Comparison of ENCODE assay signal across 8 cellular contexts in the genomic region with DNA sequence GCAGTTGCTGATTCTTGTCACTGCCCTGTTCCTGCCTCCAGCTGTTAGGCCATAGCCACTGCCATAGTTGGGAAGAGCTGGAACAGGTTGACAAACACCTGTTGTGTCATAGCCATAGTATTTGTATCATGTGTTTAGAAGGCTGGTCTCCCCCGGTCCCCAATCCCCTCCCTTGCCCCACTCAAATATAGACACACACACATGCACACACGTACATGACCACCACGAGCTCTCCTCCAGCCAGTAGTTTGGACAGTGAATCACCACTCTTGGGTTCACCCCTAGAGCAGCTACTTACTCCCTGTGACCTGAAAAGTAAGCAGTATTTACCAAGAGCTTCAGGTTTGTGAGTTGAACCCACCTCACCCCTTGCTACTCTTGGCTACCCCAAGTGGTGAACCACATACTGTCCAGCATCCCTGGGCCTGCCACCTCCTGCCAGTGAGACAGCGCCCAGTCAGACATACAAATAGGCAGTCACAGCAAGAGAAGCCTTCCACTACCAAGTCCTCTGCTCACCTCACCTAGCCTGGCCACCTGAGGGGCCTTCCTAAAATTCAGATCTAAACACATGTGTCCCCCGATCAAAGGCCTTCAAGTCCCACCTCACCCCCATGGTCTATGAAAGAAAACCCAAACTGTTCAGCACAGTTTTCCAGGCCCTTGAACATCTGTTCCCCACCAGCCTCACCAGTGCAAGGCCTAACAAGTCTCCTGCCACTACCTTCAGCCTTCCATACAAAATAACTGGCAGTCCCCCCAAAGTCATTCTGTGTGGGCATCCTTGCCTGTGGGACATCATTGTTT. TPM values are rescaled to one million over a fixed set of nuclear protein-coding genes. Genes with fewer than 3 reads are reported as not detected.
A peak's percentile ranks its signal among the peaks of the same experiment; 100 is the strongest.
DNase-seq lines count a peak whose midpoint lies in the region; TF ChIP-seq lines count a peak whose summit lies in the region.

No MANE protein-coding gene starts in this region.

- TF ChIP-seq CTCF in brain (conservative IDR thresholded peaks at IDR 0.05) (no peak), uterus (IDR thresholded peaks at IDR 0.05) (no peak), GM10266 (IDR thresholded peaks at IDR 0.05; ENCODE audit: control insufficient read depth, insufficient read depth, low read depth, missing control alignments) (no peak)

- no peaks in the 10 kb centered on the region for H3K9me3 Mint-ChIP-seq in activated naive CD4-positive, alpha-beta T cell treated with anti-CD3 and anti-CD28 coated beads, Interleukin-2, amount 50 U/mL, for 24 hours
- H3K9me3 Mint-ChIP-seq in brain, result peaks cover 0 to 5% (median 0%) of the 10 kb centered on the region in 5 experiments

- no peak for TF ChIP-seq POLR2A in uterus (IDR thresholded peaks at IDR 0.05)

- H3K9me3 ChIP-seq in muscle layer of duodenum (ENCODE audit: control insufficient read depth in 1 of 2, low read length in 2 of 2), result no peaks in the 10 kb centered on the region
- no peaks in the 10 kb centered on the region for H3K9me3 ChIP-seq in uterus

- H3K4me1 ChIP-seq in muscle layer of duodenum (ENCODE audit: control insufficient read depth in 1 of 2, insufficient read depth in 2 of 2, low read length in 2 of 2) (peaks cover 6 to 24% of the 10 kb centered on the region in 2 donors), uterus (peaks cover 7 to 11% of the 10 kb centered on the region in 2 donors)

- H3K27me3 ChIP-seq in muscle layer of duodenum (ENCODE audit: low read depth, low read length) (no peaks in the 10 kb centered on the region), uterus (no peaks in the 10 kb centered on the region)

- H3K36me3 ChIP-seq in muscle layer of duodenum (ENCODE audit: control insufficient read depth in 1 of 2, insufficient read depth in 2 of 2, low read length in 2 of 2), result no peaks in the 10 kb centered on the region
- no peaks in the 10 kb centered on the region for H3K36me3 ChIP-seq in uterus

- H3K27ac ChIP-seq in muscle layer of duodenum (ENCODE audit: low read length), result peak overlapping the region; percentile 82
- H3K27ac ChIP-seq in uterus, result peak overlapping the region; percentile 85 to 98

- no peaks in the 10 kb centered on the region for H3K27me3 Mint-ChIP-seq in activated naive CD4-positive, alpha-beta T cell treated with anti-CD3 and anti-CD28 coated beads, Interleukin-2, amount 50 U/mL, for 24 hours
- H3K27me3 Mint-ChIP-seq in brain, result no peaks in the 10 kb centered on the region

- intact Hi-C loops in uterus (cut with DNase I; ENCODE audit: low total_unique reads), result no loop called here

- DNase-seq in activated naive CD4-positive, alpha-beta T cell (lab: John Stamatoyannopoulos, UW), result no peak
- DNase-seq in uterus, result no peak
- DNase-seq in NCI-H526 (lab: John Stamatoyannopoulos, UW), result no peak
- DNase-seq in GM10266 (ENCODE audit: extremely low spot score), result no peak
- no peak for DNase-seq in central memory CD4-positive, alpha-beta T cell

- H3K36me3 Mint-ChIP-seq in activated naive CD4-positive, alpha-beta T cell treated with anti-CD3 and anti-CD28 coated beads, Interleukin-2, amount 50 U/mL, for 24 hours, result peaks cover 6% of the 10 kb centered on the region
- peaks cover 20% of the 10 kb centered on the region for H3K36me3 Mint-ChIP-seq in brain

- H3K27ac Mint-ChIP-seq in activated naive CD4-positive, alpha-beta T cell treated with anti-CD3 and anti-CD28 coated beads, Interleukin-2, amount 50 U/mL, for 24 hours, result peak overlapping the region; percentile 98
- H3K27ac Mint-ChIP-seq in brain, result peak overlapping the region; percentile 48 to 93 (median 73)

- peaks cover 60% of the 10 kb centered on the region for H3K4me1 Mint-ChIP-seq in activated naive CD4-positive, alpha-beta T cell treated with anti-CD3 and anti-CD28 coated beads, Interleukin-2, amount 50 U/mL, for 24 hours
- H3K4me1 Mint-ChIP-seq in brain, result peaks cover 33% of the 10 kb centered on the region

- H3K4me3 ChIP-seq in muscle layer of duodenum (ENCODE audit: low read depth in 1 of 2, low read length in 2 of 2) (peak overlapping the region in 1 of 2 donors; percentile 3), uterus (no peak overlapping the region)

- peak overlapping the region; percentile 91 for H3K4me3 Mint-ChIP-seq in activated naive CD4-positive, alpha-beta T cell treated with anti-CD3 and anti-CD28 coated beads, Interleukin-2, amount 50 U/mL, for 24 hours
- peak overlapping the region in 1 of 5 experiments; percentile 57 for H3K4me3 Mint-ChIP-seq in brain

RNA-seq across cellular contexts. Expression of gene PCBP1, which starts 7.1 kb away (rescaled TPM):
- polyA plus RNA-seq in brain (ENCODE audit: insufficient read depth, low read depth, low replicate concordance), result 363 TPM
- 100 to 1,000 TPM in 2 of 4 donors, 10 to 100 TPM in 2; 55.5 to 294 (median 101) TPM for total RNA-seq in uterus
